Comparison of ENCODE assay signal across 34 cellular contexts in the genomic region with DNA sequence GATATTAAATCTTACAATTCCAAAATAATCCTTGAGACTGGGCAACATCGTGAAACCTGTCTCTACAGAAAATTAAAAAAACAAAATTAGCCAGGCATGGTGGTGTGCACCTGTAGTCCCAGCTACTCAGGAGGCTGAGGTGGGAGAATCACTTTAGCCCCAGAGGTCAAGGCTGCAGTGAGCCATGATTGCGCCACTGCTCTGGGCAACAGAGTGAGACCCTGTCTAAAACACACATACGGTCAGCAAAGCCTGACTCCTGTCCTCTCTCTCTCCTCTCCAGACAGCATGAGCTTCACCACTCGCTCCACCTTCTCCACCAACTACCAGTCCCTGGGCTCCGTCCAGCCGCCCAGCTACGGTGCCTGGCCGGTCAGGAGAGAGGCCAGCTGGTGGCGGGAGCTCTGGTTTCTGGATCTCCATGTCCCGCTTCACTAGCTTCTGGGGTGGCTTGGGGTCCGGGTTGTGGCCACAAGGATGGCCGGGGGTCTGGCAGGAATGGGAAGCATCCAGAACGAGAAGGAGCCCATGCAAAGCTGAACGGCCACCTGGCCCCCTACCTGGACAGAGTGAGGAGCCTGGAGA. TPM values are rescaled to one million over a fixed set of nuclear protein-coding genes. Genes with fewer than 3 reads are reported as not detected.
"Had no signal": no experiment of that assay in that cellular context is flagged by ENCODE, and none has a peak within 500 bp of the region (broad histone marks: within the 10 kb centered on the region; RNA-seq: fewer than 3 reads in every experiment).

No MANE protein-coding gene starts in this region.

- H3K9me3 ChIP-seq: SJCRH30 had no signal

- H2AFZ ChIP-seq: PC-9 had no signal

- H3K27ac ChIP-seq: PC-9, RWPE1, SJCRH30, SK-N-MC had no signal

- ATAC-seq: Panc1, Right ventricle myocardium inferior, SK-N-SH treated with all-trans-retinoic acid at 6 μM for 48 hours had no signal

- DNase-seq: KG1, NCI-H1048, NCI-H1092 treated with DMSO at 0.1 percent for 48 hours, NCI-H1105 treated with DMSO at 0.1 percent for 48 hours, NCI-H1417, NCI-H1436, NCI-H146, NCI-H1694, NCI-H187, NCI-H1930, NCI-H2029 treated with DMSO at 0.1 percent for 48 hours, NCI-H2081 treated with DMSO at 0.1 percent for 48 hours, NCI-H2107, NCI-H2171, NCI-H226, NCI-H446 treated with DMSO at 0.1 percent for 48 hours, NCI-H510A, NCI-H526, NCI-H69, NCI-H748 treated with DMSO at 0.1 percent for 48 hours, PC-9, SHP77, SIG-M5, SJCRH30 had no signal

- H3K4me1 ChIP-seq: SJCRH30 had no signal

- H3K4me2 ChIP-seq: PC-9 had no signal

- H3K36me3 ChIP-seq: SJCRH30 had no signal

- H3K4me3 ChIP-seq: PC-9, SJCRH30, SK-N-MC had no signal

- H3K27me3 ChIP-seq: SJCRH30 had no signal

RNA-seq across cellular contexts. Expression of a gene that starts 37.4 kb away (rescaled TPM):
- total RNA-seq: LHCN-M2, MCF 10A, OCI-LY7, PC-9, Right ventricle myocardium inferior, RPMI7951, SJCRH30, SK-MEL-5 had no signal

RNA-seq across cellular contexts. Expression of a gene that starts 48.6 kb away (rescaled TPM):
- total RNA-seq: LHCN-M2, MCF 10A, OCI-LY7, PC-9, Right ventricle myocardium inferior, RPMI7951, SJCRH30, SK-MEL-5 had no signal
